ENCODE assay signal across 16 cellular contexts in genomic region chr2:192184349-192184748, GRCh38.
DNase-seq lines count a peak whose midpoint lies in the region; ATAC-seq lines count a peak whose summit lies in the region.
"Had no signal": no experiment of that assay in that cellular context is flagged by ENCODE, and none has a peak within 500 bp of the region (broad histone marks: within the 10 kb centered on the region; RNA-seq: fewer than 3 reads in every experiment).

No MANE protein-coding gene starts in this region.

- in situ Hi-C loops in KBM-7 (cut with MboI; ENCODE audit: low pct_unique_long_range_greater_than_20kb, low sequenced_read_pairs), result no loop called here

- peak overlapping the region; percentile 29 for H3K27ac ChIP-seq in caudate nucleus (ENCODE audit: low read depth, low read length)
- H3K27ac ChIP-seq: BLaER1 treated with 17β-estradiol and CSF1 and Interleukin-3, amounts not matched to agents 10 nM and 100 nM had no signal

- ATAC-seq in HG03175 (IDR thresholded peaks at IDR 0.05; ENCODE audit: unreplicated experiment), result no peak
- ATAC-seq in stimulated activated naive CD8-positive, alpha-beta T cell treated with anti-CD3 and anti-CD28 coated beads, Interleukin-15, Interleukin-2, amounts not matched to agents 100 U/mL and 50 U/mL, for 24 hours, result no peak
- ATAC-seq: CD8-positive, alpha-beta T cell had no signal

- DNase-seq in Ammon's horn (ENCODE audit: low spot score), result peak; percentile 46
- DNase-seq in caudate nucleus (lab: John Stamatoyannopoulos, UW), result peak in 2 of 61 donors; percentile 5 to 11
- peak; percentile 77 for DNase-seq in globus pallidus (ENCODE audit: low spot score)
- DNase-seq in pons (ENCODE audit: low spot score), result peak; percentile 88
- no peak for DNase-seq in KBM-7
- no peak for DNase-seq in activated CD4-positive, alpha-beta T cell treated with anti-CD3 and anti-CD28 coated beads for 4 hours
- DNase-seq in stimulated activated naive CD8-positive, alpha-beta T cell treated with anti-CD3 and anti-CD28 coated beads, Interleukin-15, Interleukin-2, amounts not matched to agents 100 U/mL and 50 U/mL, for 24 hours, result no peak
- DNase-seq: 8988T; Calu3; CD8-positive, alpha-beta T cell; DMS79 treated with DMSO at 0.1 percent for 48 hours; GF-D8; H9; IMR-90 had no signal

Comparison
In these comparisons a context has a peak if more than half of its experiments do, and no peak if none do; other contexts are left out.
1. DNase-seq: peak in Ammon's horn (single experiment), globus pallidus (single experiment) and pons (single experiment); none in KBM-7 (single experiment), activated CD4-positive, alpha-beta T cell treated with anti-CD3 and anti-CD28 coated beads for 4 hours (0 of 2) and stimulated activated naive CD8-positive, alpha-beta T cell treated with anti-CD3 and anti-CD28 coated beads, Interleukin-15, Interleukin-2, amounts not matched to agents 100 U/mL and 50 U/mL, for 24 hours (single experiment).